2 cellular contexts compared by ENCODE assay signal in genomic region chr12:54824402-54824801, GRCh38.
TF ChIP-seq lines count a peak whose summit lies in the region.

No MANE protein-coding gene starts in this region.

TF ChIP-seq in HCT116, 20 proteins besides CTCF, POLR2A, EP300 and RAD21 (continued from another document):
- TF ChIP-seq REST (IDR thresholded peaks at IDR 0.05; ENCODE audit: low read depth) (no peak), CEBPB (IDR thresholded peaks at IDR 0.05; ENCODE audit: low read depth) (no peak)
TF ChIP-seq in HCT116: peak in this region for 0.

TF ChIP-seq in SK-N-SH treated with all-trans-retinoic acid at 6 μM for 48 hours, 23 proteins besides CTCF, POLR2A, EP300 and RAD21 (continued from another document):
- TF ChIP-seq, protein P1, sequence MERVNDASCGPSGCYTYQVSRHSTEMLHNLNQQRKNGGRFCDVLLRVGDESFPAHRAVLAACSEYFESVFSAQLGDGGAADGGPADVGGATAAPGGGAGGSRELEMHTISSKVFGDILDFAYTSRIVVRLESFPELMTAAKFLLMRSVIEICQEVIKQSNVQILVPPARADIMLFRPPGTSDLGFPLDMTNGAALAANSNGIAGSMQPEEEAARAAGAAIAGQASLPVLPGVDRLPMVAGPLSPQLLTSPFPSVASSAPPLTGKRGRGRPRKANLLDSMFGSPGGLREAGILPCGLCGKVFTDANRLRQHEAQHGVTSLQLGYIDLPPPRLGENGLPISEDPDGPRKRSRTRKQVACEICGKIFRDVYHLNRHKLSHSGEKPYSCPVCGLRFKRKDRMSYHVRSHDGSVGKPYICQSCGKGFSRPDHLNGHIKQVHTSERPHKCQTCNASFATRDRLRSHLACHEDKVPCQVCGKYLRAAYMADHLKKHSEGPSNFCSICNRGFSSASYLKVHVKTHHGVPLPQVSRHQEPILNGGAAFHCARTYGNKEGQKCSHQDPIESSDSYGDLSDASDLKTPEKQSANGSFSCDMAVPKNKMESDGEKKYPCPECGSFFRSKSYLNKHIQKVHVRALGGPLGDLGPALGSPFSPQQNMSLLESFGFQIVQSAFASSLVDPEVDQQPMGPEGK (CRISPR knock-in tag; IDR thresholded peaks at IDR 0.05; ENCODE audit: borderline replicate concordance): no peak
